1 cellular context compared by ENCODE assay signal in the genomic region with DNA sequence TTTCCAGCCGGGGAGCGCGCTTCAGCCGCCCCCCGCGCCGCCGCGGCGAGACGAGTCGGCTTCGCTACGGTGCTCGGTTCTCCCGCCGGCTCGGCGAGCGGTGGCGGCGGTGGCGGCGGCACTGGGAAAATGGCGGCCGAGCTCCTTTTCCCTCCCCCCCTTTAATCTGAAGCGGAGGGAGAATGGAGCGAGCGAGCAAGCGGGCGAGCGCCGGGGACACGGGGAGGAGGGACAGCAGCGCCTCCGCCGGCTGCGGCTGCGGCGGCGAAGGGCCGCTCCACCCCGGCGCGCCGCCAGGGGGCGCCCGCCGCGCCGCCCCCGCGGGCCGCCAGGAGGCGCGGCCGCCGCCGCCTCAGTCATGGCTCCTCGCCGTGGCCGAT.
TF ChIP-seq lines count a peak whose summit lies in the region.

A gene with protein sequence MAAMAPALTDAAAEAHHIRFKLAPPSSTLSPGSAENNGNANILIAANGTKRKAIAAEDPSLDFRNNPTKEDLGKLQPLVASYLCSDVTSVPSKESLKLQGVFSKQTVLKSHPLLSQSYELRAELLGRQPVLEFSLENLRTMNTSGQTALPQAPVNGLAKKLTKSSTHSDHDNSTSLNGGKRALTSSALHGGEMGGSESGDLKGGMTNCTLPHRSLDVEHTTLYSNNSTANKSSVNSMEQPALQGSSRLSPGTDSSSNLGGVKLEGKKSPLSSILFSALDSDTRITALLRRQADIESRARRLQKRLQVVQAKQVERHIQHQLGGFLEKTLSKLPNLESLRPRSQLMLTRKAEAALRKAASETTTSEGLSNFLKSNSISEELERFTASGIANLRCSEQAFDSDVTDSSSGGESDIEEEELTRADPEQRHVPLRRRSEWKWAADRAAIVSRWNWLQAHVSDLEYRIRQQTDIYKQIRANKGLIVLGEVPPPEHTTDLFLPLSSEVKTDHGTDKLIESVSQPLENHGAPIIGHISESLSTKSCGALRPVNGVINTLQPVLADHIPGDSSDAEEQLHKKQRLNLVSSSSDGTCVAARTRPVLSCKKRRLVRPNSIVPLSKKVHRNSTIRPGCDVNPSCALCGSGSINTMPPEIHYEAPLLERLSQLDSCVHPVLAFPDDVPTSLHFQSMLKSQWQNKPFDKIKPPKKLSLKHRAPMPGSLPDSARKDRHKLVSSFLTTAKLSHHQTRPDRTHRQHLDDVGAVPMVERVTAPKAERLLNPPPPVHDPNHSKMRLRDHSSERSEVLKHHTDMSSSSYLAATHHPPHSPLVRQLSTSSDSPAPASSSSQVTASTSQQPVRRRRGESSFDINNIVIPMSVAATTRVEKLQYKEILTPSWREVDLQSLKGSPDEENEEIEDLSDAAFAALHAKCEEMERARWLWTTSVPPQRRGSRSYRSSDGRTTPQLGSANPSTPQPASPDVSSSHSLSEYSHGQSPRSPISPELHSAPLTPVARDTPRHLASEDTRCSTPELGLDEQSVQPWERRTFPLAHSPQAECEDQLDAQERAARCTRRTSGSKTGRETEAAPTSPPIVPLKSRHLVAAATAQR (N-terminal part only) (minus strand): TSS at position 184 of the 380 bp plus-strand sequence. CDS start 21,286 bp downstream, outside the sequence.

TF ChIP-seq in GM12878, 131 proteins besides CTCF, POLR2A, EP300 and RAD21 (continued from another document):
- TF ChIP-seq MEF2A (IDR thresholded peaks at IDR 0.05; ENCODE audit: insufficient read depth, low read depth, low read length) (peak; percentile 59; the same call in 1 of the 2 replicates), RCOR1 (conservative IDR thresholded peaks at IDR 0.05; ENCODE audit: low read depth, low read length) (peak; percentile 80; the same call in 1 of the 2 replicates), SRF (IDR thresholded peaks at IDR 0.05; ENCODE audit: low read depth in 2 of 2, low read length in 2 of 2) (peak in 1 of 2 experiments; percentile 29; a peak in 1 of 4 replicates), SMC3 (IDR thresholded peaks at IDR 0.05; ENCODE audit: borderline replicate concordance, low read length) (0 out of 2 replicates have a peak, but pooled peaks have one; percentile 5), KLF5 (IDR thresholded peaks at IDR 0.05; ENCODE audit: partially characterized antibody) (no peak), FOXK2 (IDR thresholded peaks at IDR 0.05) (no peak), STAT1 (conservative IDR thresholded peaks at IDR 0.05) (no peak), CHD2 (IDR thresholded peaks at IDR 0.05; ENCODE audit: borderline replicate concordance, low read depth, low read length) (peak; percentile 85), SREBF2 (IDR thresholded peaks at IDR 0.05; ENCODE audit: low read length) (no peak), IKZF1 (conservative IDR thresholded peaks at IDR 0.05) (no peak), CHD1 (IDR thresholded peaks at IDR 0.05; ENCODE audit: low read depth, low read length) (peak; percentile 89; the same call in 1 of the 2 replicates), BMI1 (IDR thresholded peaks at IDR 0.05; ENCODE audit: borderline replicate concordance) (no peak), TAF1 (IDR thresholded peaks at IDR 0.05; ENCODE audit: borderline replicate concordance, low read depth, low read length) (peak; percentile 74; the same call in 1 of the 2 replicates), MYC (IDR thresholded peaks at IDR 0.05; ENCODE audit: insufficient read depth, insufficient read length, insufficient replicate concordance, low read length, severe bottlenecking) (no peak), CHD4 (IDR thresholded peaks at IDR 0.05) (no peak), WRNIP1 (IDR thresholded peaks at IDR 0.05; ENCODE audit: borderline replicate concordance, low read depth, low read length) (no peak), EGR1 (IDR thresholded peaks at IDR 0.05; ENCODE audit: borderline replicate concordance in 1 of 2, low read depth in 2 of 2, low read length in 2 of 2) (peak; percentile 66 to 99), ZZZ3 (IDR thresholded peaks at IDR 0.05; ENCODE audit: control insufficient read depth, insufficient read length, low read depth) (no peak), TCF7 (IDR thresholded peaks at IDR 0.05; ENCODE audit: borderline replicate concordance) (no peak), POLR2AphosphoS2 (IDR thresholded peaks at IDR 0.05; ENCODE audit: low read depth, low read length) (no peak), KDM1A (IDR thresholded peaks at IDR 0.05; ENCODE audit: borderline replicate concordance) (no peak), NR2C2 (IDR thresholded peaks at IDR 0.05; ENCODE audit: borderline replicate concordance, control insufficient read depth, insufficient read length, low read depth) (no peak), RELA (IDR thresholded peaks at IDR 0.05; ENCODE audit: borderline replicate concordance, partially characterized antibody) (peak; percentile 50), PAX5 (IDR thresholded peaks at IDR 0.05; ENCODE audit: borderline replicate concordance, low read depth, low read length) (no peak; the same call in 1 of the 2 replicates), SMAD5 (IDR thresholded peaks at IDR 0.05; ENCODE audit: low read depth) (peak; percentile 54; the same call in 1 of the 2 replicates), BHLHE40 (IDR thresholded peaks at IDR 0.05; ENCODE audit: borderline replicate concordance in 1 of 2, low read depth in 2 of 2, low read length in 1 of 2) (peak in 1 of 2 experiments; percentile 39; a peak in 2 of 4 replicates), CREM (IDR thresholded peaks at IDR 0.05; ENCODE audit: low read depth) (peak; percentile 47; the same call in 1 of the 2 replicates), FOXM1 (IDR thresholded peaks at IDR 0.05; ENCODE audit: low read depth, low read length) (no peak), ZNF384 (IDR thresholded peaks at IDR 0.05; ENCODE audit: borderline replicate concordance, low read depth, low read length) (no peak)
- TF ChIP-seq, protein P1, sequence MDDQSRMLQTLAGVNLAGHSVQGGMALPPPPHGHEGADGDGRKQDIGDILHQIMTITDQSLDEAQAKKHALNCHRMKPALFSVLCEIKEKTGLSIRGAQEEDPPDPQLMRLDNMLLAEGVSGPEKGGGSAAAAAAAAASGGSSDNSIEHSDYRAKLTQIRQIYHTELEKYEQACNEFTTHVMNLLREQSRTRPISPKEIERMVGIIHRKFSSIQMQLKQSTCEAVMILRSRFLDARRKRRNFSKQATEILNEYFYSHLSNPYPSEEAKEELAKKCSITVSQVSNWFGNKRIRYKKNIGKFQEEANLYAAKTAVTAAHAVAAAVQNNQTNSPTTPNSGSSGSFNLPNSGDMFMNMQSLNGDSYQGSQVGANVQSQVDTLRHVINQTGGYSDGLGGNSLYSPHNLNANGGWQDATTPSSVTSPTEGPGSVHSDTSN (IDR thresholded peaks at IDR 0.05; ENCODE audit: insufficient replicate concordance, low read depth, low read length): peak; percentile 2
- TF ChIP-seq, protein P2, sequence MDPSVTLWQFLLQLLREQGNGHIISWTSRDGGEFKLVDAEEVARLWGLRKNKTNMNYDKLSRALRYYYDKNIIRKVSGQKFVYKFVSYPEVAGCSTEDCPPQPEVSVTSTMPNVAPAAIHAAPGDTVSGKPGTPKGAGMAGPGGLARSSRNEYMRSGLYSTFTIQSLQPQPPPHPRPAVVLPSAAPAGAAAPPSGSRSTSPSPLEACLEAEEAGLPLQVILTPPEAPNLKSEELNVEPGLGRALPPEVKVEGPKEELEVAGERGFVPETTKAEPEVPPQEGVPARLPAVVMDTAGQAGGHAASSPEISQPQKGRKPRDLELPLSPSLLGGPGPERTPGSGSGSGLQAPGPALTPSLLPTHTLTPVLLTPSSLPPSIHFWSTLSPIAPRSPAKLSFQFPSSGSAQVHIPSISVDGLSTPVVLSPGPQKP (IDR thresholded peaks at IDR 0.05; ENCODE audit: low read depth, low read length): 0 out of 2 replicates have a peak, but pooled peaks have one; percentile 11
- TF ChIP-seq, protein P3, sequence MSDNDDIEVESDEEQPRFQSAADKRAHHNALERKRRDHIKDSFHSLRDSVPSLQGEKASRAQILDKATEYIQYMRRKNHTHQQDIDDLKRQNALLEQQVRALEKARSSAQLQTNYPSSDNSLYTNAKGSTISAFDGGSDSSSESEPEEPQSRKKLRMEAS (IDR thresholded peaks at IDR 0.05; ENCODE audit: low read depth, low read length): peak; percentile 79
- TF ChIP-seq, protein P4, sequence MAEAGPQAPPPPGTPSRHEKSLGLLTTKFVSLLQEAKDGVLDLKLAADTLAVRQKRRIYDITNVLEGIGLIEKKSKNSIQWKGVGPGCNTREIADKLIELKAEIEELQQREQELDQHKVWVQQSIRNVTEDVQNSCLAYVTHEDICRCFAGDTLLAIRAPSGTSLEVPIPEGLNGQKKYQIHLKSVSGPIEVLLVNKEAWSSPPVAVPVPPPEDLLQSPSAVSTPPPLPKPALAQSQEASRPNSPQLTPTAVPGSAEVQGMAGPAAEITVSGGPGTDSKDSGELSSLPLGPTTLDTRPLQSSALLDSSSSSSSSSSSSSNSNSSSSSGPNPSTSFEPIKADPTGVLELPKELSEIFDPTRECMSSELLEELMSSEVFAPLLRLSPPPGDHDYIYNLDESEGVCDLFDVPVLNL (IDR thresholded peaks at IDR 0.05; ENCODE audit: low read depth, low read length): no peak
